ENCODE assay signal across 9 cellular contexts in genomic region chr3:78728406-78729145, GRCh38.
DNase-seq lines count a peak whose midpoint lies in the region; ATAC-seq and TF ChIP-seq lines count a peak whose summit lies in the region.
"Had no signal": no experiment of that assay in that cellular context is flagged by ENCODE, and none has a peak within 500 bp of the region (broad histone marks: within the 10 kb centered on the region; RNA-seq: fewer than 3 reads in every experiment).

No MANE protein-coding gene starts in this region.

- H4K20me1 ChIP-seq in GM23248 (ENCODE audit: insufficient read depth), result no peaks in the 10 kb centered on the region
- no peaks in the 10 kb centered on the region for H4K20me1 ChIP-seq in MM.1S (ENCODE audit: insufficient read depth, low read length)

- ATAC-seq in foreskin keratinocyte (peak; percentile 57), GM21526 (IDR thresholded peaks at IDR 0.05; ENCODE audit: low FRiP score, unreplicated experiment) (no peak), HG03354 (IDR thresholded peaks at IDR 0.05; ENCODE audit: poor library complexity, severe bottlenecking, unreplicated experiment) (no peak)

- no peaks in the 10 kb centered on the region for H3K9me3 ChIP-seq in GM23248 (ENCODE audit: low read depth)
- H3K9me3 ChIP-seq in MM.1S (replicated peaks; ENCODE audit: insufficient read depth, low read length), result no peaks in the 10 kb centered on the region
- H3K9me3 ChIP-seq: thoracic aorta had no signal

- H3K4me2 ChIP-seq in GM23248 (ENCODE audit: unreplicated experiment) (no peak overlapping the region), MM.1S (ENCODE audit: low read depth, low read length) (no peak overlapping the region)

- H3K27ac ChIP-seq in GM23248, result no peak overlapping the region
- no peak overlapping the region for H3K27ac ChIP-seq in foreskin keratinocyte
- H3K27ac ChIP-seq in MM.1S (ENCODE audit: low read length), result no peak overlapping the region
- H3K27ac ChIP-seq: thoracic aorta had no signal

- no peaks in the 10 kb centered on the region for H3K9me2 ChIP-seq in GM23248 (ENCODE audit: insufficient read depth)
- no peaks in the 10 kb centered on the region for H3K9me2 ChIP-seq in MM.1S (replicated peaks; ENCODE audit: insufficient read depth, low read length)

- no peaks in the 10 kb centered on the region for H3K79me2 ChIP-seq in GM23248 (ENCODE audit: insufficient read depth)
- H3K79me2 ChIP-seq in MM.1S (ENCODE audit: low read length), result no peaks in the 10 kb centered on the region

- no peak for TF ChIP-seq CTCF in foreskin keratinocyte (conservative IDR thresholded peaks at IDR 0.05)
- TF ChIP-seq CTCF in MM.1S (IDR thresholded peaks at IDR 0.05; ENCODE audit: low read length), result no peak

- DNase-seq in GM23248, result peak; percentile 58
- peak; percentile 83 for DNase-seq in NCI-H774 (lab: John Stamatoyannopoulos, UW)
- DNase-seq in foreskin keratinocyte, result peak in 1 of 2 donors; percentile 12
- DNase-seq in retina, result peak; percentile 55
- no peak for DNase-seq in SW 1271 (lab: John Stamatoyannopoulos, UW)
- DNase-seq in MM.1S, result no peak

- H3K9ac ChIP-seq in GM23248 (no peak overlapping the region), MM.1S (ENCODE audit: low read length) (no peak overlapping the region)

- in situ Hi-C loops in GM23248 (cut with MboI), result no loop called here

- H3K36me3 ChIP-seq in GM23248 (ENCODE audit: low read depth) (no peaks in the 10 kb centered on the region), MM.1S (replicated peaks; ENCODE audit: insufficient read depth, low read length) (no peaks in the 10 kb centered on the region)
- H3K36me3 ChIP-seq: thoracic aorta had no signal

- no peaks in the 10 kb centered on the region for H3K27me3 ChIP-seq in GM23248 (replicated peaks; ENCODE audit: insufficient read depth)
- no peaks in the 10 kb centered on the region for H3K27me3 ChIP-seq in foreskin keratinocyte
- no peaks in the 10 kb centered on the region for H3K27me3 ChIP-seq in MM.1S (replicated peaks; ENCODE audit: insufficient read depth, low read length)

- H3K4me1 ChIP-seq in GM23248 (ENCODE audit: insufficient read depth) (peaks cover 14% of the 10 kb centered on the region; the same call in 1 of the 2 replicates), foreskin keratinocyte (peaks cover 7% of the 10 kb centered on the region), MM.1S (ENCODE audit: low read length) (no peaks in the 10 kb centered on the region)

- H3K4me3 ChIP-seq in GM23248 (no peak overlapping the region), MM.1S (ENCODE audit: low read length) (no peak overlapping the region)
- H3K4me3 ChIP-seq: thoracic aorta had no signal

- no peaks in the 10 kb centered on the region for H3F3A ChIP-seq in GM23248 (ENCODE audit: insufficient read depth)
- no peaks in the 10 kb centered on the region for H3F3A ChIP-seq in MM.1S (ENCODE audit: insufficient read depth, low read length)

- WGBS in GM23248 (ENCODE audit: low coverage in 1 of 2, low lambda C conversion rate in 2 of 2, missing lambda C conversion rate in 2 of 2), 2 experiments, result 37 to 42% methylated on average over 5 of the region's 5 CpGs

- H2AFZ ChIP-seq in GM23248 (0 out of 2 replicates have a peak overlapping the region, but pooled peaks have one; percentile 24), MM.1S (ENCODE audit: low read length) (no peak overlapping the region)

Comparison
In these comparisons a context has a peak if more than half of its experiments do, and no peak if none do; other contexts are left out.
1. DNase-seq: peak in GM23248 (single experiment), NCI-H774 (single experiment) and retina (single experiment); none in SW 1271 (0 of 2) and MM.1S (single experiment).